In the genomic region with DNA sequence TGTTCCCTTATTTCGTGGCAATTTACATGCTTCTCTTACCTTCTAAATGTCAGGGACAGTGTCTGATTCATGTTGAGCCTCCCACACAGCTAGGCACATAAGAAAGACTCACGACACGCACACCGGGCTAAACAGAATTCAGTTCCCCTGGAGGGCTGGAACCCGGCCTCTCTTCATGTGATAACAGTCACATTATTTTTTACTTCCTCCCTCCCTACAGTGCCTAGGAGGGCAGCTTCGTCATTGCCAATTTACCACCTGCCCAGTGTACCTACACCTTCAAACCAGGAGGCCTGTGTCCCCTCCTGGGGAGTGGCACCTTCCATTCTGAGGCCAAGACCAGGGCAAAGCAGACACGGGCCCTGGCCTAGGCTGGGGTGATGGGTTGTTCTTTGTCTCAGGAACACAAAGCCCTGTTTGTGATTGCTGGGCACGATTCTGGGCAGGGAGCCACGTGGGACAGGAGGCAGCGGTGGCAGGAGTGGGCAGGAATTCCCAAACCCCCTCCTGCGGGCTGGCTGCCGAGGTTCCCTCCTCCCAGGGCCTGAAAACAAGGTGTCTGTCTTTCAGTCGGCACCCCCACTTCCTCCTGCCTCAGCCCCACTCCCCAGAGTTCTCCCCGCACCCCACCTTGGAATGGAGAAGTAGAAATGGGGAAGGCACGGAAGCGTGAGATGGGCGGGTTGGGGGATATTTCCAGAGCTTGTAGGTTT, we compare ENCODE assay signal across 9 cellular contexts. TPM values are rescaled to one million over a fixed set of nuclear protein-coding genes. Genes with fewer than 3 reads are reported as not detected.
DNase-seq lines count a peak whose midpoint lies in the region; ATAC-seq and TF ChIP-seq lines count a peak whose summit lies in the region.
"Had no signal": no experiment of that assay in that cellular context is flagged by ENCODE, and none has a peak within 500 bp of the region (broad histone marks: within the 10 kb centered on the region; RNA-seq: fewer than 3 reads in every experiment).

No MANE protein-coding gene starts in this region.

- H2AFZ ChIP-seq in PC-9, result no peak overlapping the region

- no peak overlapping the region for H3K4me3 ChIP-seq in Panc1 (ENCODE audit: low read depth in 2 of 2, low read length in 2 of 2)
- no peak overlapping the region for H3K4me3 ChIP-seq in heart left ventricle
- no peak overlapping the region for H3K4me3 ChIP-seq in PC-9

- H3K4me1 Mint-ChIP-seq in stimulated activated effector memory CD8-positive, alpha-beta T cell treated with anti-CD3 and anti-CD28 coated beads, Interleukin-12 subunit alpha, Interleukin-12 subunit beta, amount 100 ng/mL, for 72 hours, result no peaks in the 10 kb centered on the region

- no peak overlapping the region for H3K4me3 Mint-ChIP-seq in stimulated activated effector memory CD8-positive, alpha-beta T cell treated with anti-CD3 and anti-CD28 coated beads, Interleukin-12 subunit alpha, Interleukin-12 subunit beta, amount 100 ng/mL, for 72 hours

- peaks cover 14% of the 10 kb centered on the region; the same call in 1 of the 2 replicates for H3F3A ChIP-seq in PC-9 (ENCODE audit: insufficient read depth, low read depth)

- DNase-seq in NCI-H1694 (lab: John Stamatoyannopoulos, UW) (peak; percentile 11), NCI-H1694 treated with DMSO at 0.1 percent for 48 hours (lab: John Stamatoyannopoulos, UW) (no peak), Panc1 (ENCODE audit: low read depth, low spot score) (no peak), heart left ventricle (peak in 3 of 5 donors; percentile 46 to 64 (median 63)), glomerular visceral epithelial cell (ENCODE audit: extremely low spot score) (no peak), PC-9 (no peak)
- DNase-seq in stimulated activated effector memory CD8-positive, alpha-beta T cell treated with anti-CD3 and anti-CD28 coated beads, Interleukin-12 subunit alpha, Interleukin-12 subunit beta, amount 100 ng/mL, for 72 hours (ENCODE audit: low spot score in 2 of 2), result no peak

- ATAC-seq in Panc1 (0 out of 2 replicates have a peak, but pooled peaks have one; percentile 54), heart left ventricle (peak; percentile 68 to 74 (median 69)), GM21825 (IDR thresholded peaks at IDR 0.05; ENCODE audit: unreplicated experiment) (no peak)
- ATAC-seq in stimulated activated effector memory CD8-positive, alpha-beta T cell treated with anti-CD3 and anti-CD28 coated beads, Interleukin-12 subunit alpha, Interleukin-12 subunit beta, amount 100 ng/mL, for 72 hours, result peak; percentile 78

- H3K9me3 Mint-ChIP-seq in stimulated activated effector memory CD8-positive, alpha-beta T cell treated with anti-CD3 and anti-CD28 coated beads, Interleukin-12 subunit alpha, Interleukin-12 subunit beta, amount 100 ng/mL, for 72 hours, result no peaks in the 10 kb centered on the region

- no peak for TF ChIP-seq POLR2A in heart left ventricle (IDR thresholded peaks at IDR 0.05)

- no peak overlapping the region for H3K4me2 ChIP-seq in PC-9

- no peaks in the 10 kb centered on the region for H4K20me1 ChIP-seq in PC-9 (ENCODE audit: insufficient read depth)

- WGBS in heart left ventricle, 4 donors, result 56 to 61% (median 59%) methylated on average over 17 of the region's 17 CpGs

- in situ Hi-C loops in Panc1 (cut with HindIII; ENCODE audit: low pct_unique_long_range_greater_than_20kb, low sequenced_read_pairs), result no loop called here

- no peaks in the 10 kb centered on the region for H3K27me3 ChIP-seq in Panc1 (ENCODE audit: control insufficient read depth, insufficient read depth, low read length)
- H3K27me3 ChIP-seq in heart left ventricle, result peaks cover 0 to 5% (median 2%) of the 10 kb centered on the region in 9 donors
- H3K27me3 ChIP-seq in PC-9 (ENCODE audit: insufficient read depth, low read depth), result no peaks in the 10 kb centered on the region

- intact Hi-C loops in Panc1 (cut with micrococcal nuclease; ENCODE audit: unreplicated experiment), result no loop called here
- intact Hi-C loops in heart left ventricle (cut with DNase I), result no loop called here
- intact Hi-C loops in PC-9 (cut with micrococcal nuclease; ENCODE audit: unreplicated experiment), result no loop called here

- H3K4me1 ChIP-seq in Panc1 (ENCODE audit: control insufficient read depth, insufficient read depth, low read length) (peaks cover 11% of the 10 kb centered on the region), heart left ventricle (peaks cover 0 to 23% (median 0%) of the 10 kb centered on the region in 12 donors), PC-9 (replicated peaks; ENCODE audit: insufficient read depth) (peaks cover 5% of the 10 kb centered on the region)

- no TSS peak for BruUV-seq in Panc1 (replicated peaks; lab: Mats Ljungman, UMichigan)
- no TSS peak for BruUV-seq in PC-9 (replicated peaks; lab: Mats Ljungman, UMichigan)

- no peaks in the 10 kb centered on the region for H3K36me3 ChIP-seq in Panc1 (ENCODE audit: control insufficient read depth, insufficient read depth, low read length)
- no peaks in the 10 kb centered on the region for H3K36me3 ChIP-seq in heart left ventricle
- no peaks in the 10 kb centered on the region for H3K36me3 ChIP-seq in PC-9 (ENCODE audit: low read depth)

- no peak overlapping the region for H3K27ac ChIP-seq in Panc1 (ENCODE audit: low read length)
- H3K27ac ChIP-seq in heart left ventricle, result peak overlapping the region in 3 of 12 donors; percentile 19 to 88 (median 22)
- no peak overlapping the region for H3K27ac ChIP-seq in PC-9

- H3K27ac Mint-ChIP-seq in stimulated activated effector memory CD8-positive, alpha-beta T cell treated with anti-CD3 and anti-CD28 coated beads, Interleukin-12 subunit alpha, Interleukin-12 subunit beta, amount 100 ng/mL, for 72 hours, result peak overlapping the region; percentile 65

- no peaks in the 10 kb centered on the region for H3K36me3 Mint-ChIP-seq in stimulated activated effector memory CD8-positive, alpha-beta T cell treated with anti-CD3 and anti-CD28 coated beads, Interleukin-12 subunit alpha, Interleukin-12 subunit beta, amount 100 ng/mL, for 72 hours

- no peak for TF ChIP-seq CTCF in Panc1 (IDR thresholded peaks at IDR 0.05)
- TF ChIP-seq CTCF in heart left ventricle (IDR thresholded peaks at IDR 0.05), result no peak
- no peak for TF ChIP-seq CTCF in PC-9 (conservative IDR thresholded peaks at IDR 0.05)

- no peaks in the 10 kb centered on the region for H3K79me2 ChIP-seq in PC-9 (ENCODE audit: low read depth)

- no peaks in the 10 kb centered on the region for H3K9me2 ChIP-seq in PC-9 (ENCODE audit: insufficient read depth)

- POLR2A ChIA-PET in Panc1 (lab: Charles Lee) (interaction anchor here (0.5 kb wide), 1 partner anchor 136 kb away, joined by 3 read pairs; no protein-coding TSS in a partner anchor), PC-9 (lab: Charles Lee; ENCODE audit: unreplicated experiment) (no interaction called here)

- no peaks in the 10 kb centered on the region for H3K9me3 ChIP-seq in Panc1 (ENCODE audit: control insufficient read depth, insufficient read depth, low read depth, low read length)
- peaks cover 0 to 6% (median 0%) of the 10 kb centered on the region in 12 donors for H3K9me3 ChIP-seq in heart left ventricle
- H3K9me3 ChIP-seq in PC-9 (ENCODE audit: insufficient read depth, low read depth), result no peaks in the 10 kb centered on the region

- CTCF ChIA-PET in Panc1 (lab: Charles Lee) (no interaction called here), PC-9 (lab: Charles Lee) (interaction anchor here (0.6 to 0.9 kb wide), 2 partner anchors 11 to 945 kb away, joined by 3 to 7 read pairs; no protein-coding TSS in a partner anchor)

RNA-seq across cellular contexts. Expression of gene RASAL1, which starts 6.8 kb away (rescaled TPM):
- total RNA-seq in Panc1 (2021; ENCODE audit: unreplicated experiment) (0.28 TPM), heart left ventricle (not detected), PC-9 (2021) (14.9 and 23.6 TPM in 2 replicates)
- 0.27 TPM for polyA plus RNA-seq in Panc1 (2012; ENCODE audit: insufficient read length)
- polyA plus RNA-seq in heart left ventricle, result not detected

RNA-seq across cellular contexts. Expression of gene CFAP73, which starts 7.2 kb away (rescaled TPM):
- total RNA-seq in Panc1 (2021; ENCODE audit: unreplicated experiment) (0.10 TPM), heart left ventricle (not detected), PC-9 (2021) (1.3 and 1.9 TPM in 2 replicates)
- polyA plus RNA-seq in Panc1 (2012; ENCODE audit: insufficient read length), result not detected
- polyA plus RNA-seq in heart left ventricle, result under 1 TPM; 0.04 to 0.11 TPM
- total RNA-seq: epithelial cell of proximal tubule had no signal

RNA-seq across cellular contexts. Expression of gene DDX54, which starts 42.9 kb away (rescaled TPM):
- total RNA-seq in Panc1 (2021; ENCODE audit: unreplicated experiment) (101 TPM), heart left ventricle (10 to 100 TPM; 28.2 to 60.2 (median 38.2) TPM), PC-9 (2021) (80.1 and 81.3 TPM in 2 replicates)
- 156 TPM for polyA plus RNA-seq in Panc1 (2012; ENCODE audit: insufficient read length)
- 10 to 100 TPM; 23.4 to 53.2 TPM for polyA plus RNA-seq in heart left ventricle

RNA-seq across cellular contexts. Expression of gene RITA1, which starts 43.2 kb away (rescaled TPM):
- total RNA-seq in Panc1 (2021; ENCODE audit: unreplicated experiment) (41.0 TPM), heart left ventricle (10 to 100 TPM; 13.3 to 30.7 (median 16.0) TPM), PC-9 (2021) (15.8 and 16.1 TPM in 2 replicates)
- polyA plus RNA-seq in Panc1 (2012; ENCODE audit: insufficient read length), result 45.7 TPM
- 10 to 100 TPM; 10.4 to 12.9 TPM for polyA plus RNA-seq in heart left ventricle

Comparison
In these comparisons a context has a peak if more than half of its experiments do, and no peak if none do; other contexts are left out.
1. DNase-seq: peak in NCI-H1694 (single experiment) and heart left ventricle (3 of 5); none in NCI-H1694 treated with DMSO at 0.1 percent for 48 hours (single experiment), Panc1 (single experiment), stimulated activated effector memory CD8-positive, alpha-beta T cell treated with anti-CD3 and anti-CD28 coated beads, Interleukin-12 subunit alpha, Interleukin-12 subunit beta, amount 100 ng/mL, for 72 hours (0 of 2), glomerular visceral epithelial cell (single experiment) and PC-9 (0 of 2).
2. RNA of gene RASAL1, which starts 6.8 kb away (total RNA-seq): 14.9 to 23.6 TPM in PC-9; 0.28 TPM in Panc1 (single experiment) and not detected in heart left ventricle; every median in the first group is over 10 times any median in the second.